In the genomic region with DNA sequence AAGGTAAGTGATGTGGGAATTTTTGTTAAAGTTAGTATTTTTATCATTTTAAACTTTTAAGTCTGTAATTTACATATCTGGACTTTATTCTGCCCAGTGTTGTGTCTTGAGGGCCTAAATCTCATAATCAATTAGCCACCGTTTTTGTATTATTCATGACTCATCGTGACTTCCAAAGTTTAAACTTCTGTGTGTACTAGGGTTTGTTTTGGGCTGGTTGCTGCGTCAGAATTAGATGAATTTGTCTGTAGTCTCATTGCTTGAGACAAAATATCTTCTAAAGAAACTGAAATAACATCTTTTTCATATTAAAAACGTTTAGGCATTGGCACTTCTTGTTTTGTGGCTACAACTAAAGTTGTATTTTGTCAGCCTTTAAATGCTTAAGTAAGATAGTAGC, we compare ENCODE assay signal across 1 cellular context.
TF ChIP-seq lines count a peak whose summit lies in the region.

No MANE protein-coding gene starts in this region.

TF ChIP-seq in K562, 482 proteins besides CTCF, POLR2A, EP300 and RAD21:
- TF ChIP-seq E2F1 (CRISPR knock-in tag; IDR thresholded peaks at IDR 0.05): no peak
- TF ChIP-seq NFE2 (IDR thresholded peaks at IDR 0.05; ENCODE audit: low read depth): peak; percentile 14; the same call in 1 of the 2 replicates
- no peak for TF ChIP-seq BRD9 (IDR thresholded peaks at IDR 0.05; ENCODE audit: low read depth, partially characterized antibody)
- TF ChIP-seq SRF (CRISPR knock-in tag; IDR thresholded peaks at IDR 0.05): no peak
- TF ChIP-seq GATAD2A (IDR thresholded peaks at IDR 0.05): no peak
- no peak for TF ChIP-seq CTBP1 (IDR thresholded peaks at IDR 0.05; ENCODE audit: borderline replicate concordance)
- TF ChIP-seq DNMT1 (IDR thresholded peaks at IDR 0.05): no peak
- no peak for TF ChIP-seq CHD1 (IDR thresholded peaks at IDR 0.05; ENCODE audit: low read length)
- no peak for TF ChIP-seq POLR2G (IDR thresholded peaks at IDR 0.05; ENCODE audit: low read depth, low read length)
- TF ChIP-seq TSHZ1 (CRISPR knock-in tag; IDR thresholded peaks at IDR 0.05): no peak
- TF ChIP-seq PURB (CRISPR knock-in tag; IDR thresholded peaks at IDR 0.05; ENCODE audit: low read depth): no peak
- TF ChIP-seq C11orf30 (IDR thresholded peaks at IDR 0.05; ENCODE audit: low read depth): peak; percentile 40
- peak; percentile 25; the same call in 1 of the 2 replicates for TF ChIP-seq MAFG (tag; conservative IDR thresholded peaks at IDR 0.05)
- no peak for TF ChIP-seq ZNF232 (CRISPR knock-in tag; IDR thresholded peaks at IDR 0.05)
- TF ChIP-seq RBM39 (optimal IDR thresholded peaks at IDR 0.05; ENCODE audit: low read depth, low read length): no peak
- no peak for TF ChIP-seq HNRNPLL (IDR thresholded peaks at IDR 0.05; ENCODE audit: low read depth, low read length, poor library complexity, severe bottlenecking)
- TF ChIP-seq ATF1 (CRISPR knock-in tag; IDR thresholded peaks at IDR 0.05): no peak
- no peak for TF ChIP-seq ATF1 (tag; IDR thresholded peaks at IDR 0.05)
- no peak for TF ChIP-seq TFAP4 (CRISPR knock-in tag; IDR thresholded peaks at IDR 0.05; ENCODE audit: borderline replicate concordance)
- no peak for TF ChIP-seq ZZZ3 (IDR thresholded peaks at IDR 0.05)
- TF ChIP-seq ATF3 (IDR thresholded peaks at IDR 0.05): peak; percentile 24; the same call in 1 of the 2 replicates
- no peak for TF ChIP-seq ATF3 (CRISPR knock-in tag; conservative IDR thresholded peaks at IDR 0.05)
- TF ChIP-seq LCOR (CRISPR knock-in tag; IDR thresholded peaks at IDR 0.05): no peak
